7 cellular contexts compared by ENCODE assay signal in genomic region chr11:44596541-44597276, GRCh38. TPM values are rescaled to one million over a fixed set of nuclear protein-coding genes. Genes with fewer than 3 reads are reported as not detected.
DNase-seq lines count a peak whose midpoint lies in the region; ATAC-seq lines count a peak whose summit lies in the region.

No MANE protein-coding gene starts in this region.

- H3K9me3 Mint-ChIP-seq in naive thymus-derived CD8-positive, alpha-beta T cell: no peaks in the 10 kb centered on the region

- ATAC-seq in GM21515 (IDR thresholded peaks at IDR 0.05; ENCODE audit: unreplicated experiment): peak; percentile 50
- peak; percentile 89 to 91 for ATAC-seq in naive thymus-derived CD8-positive, alpha-beta T cell
- no peak for ATAC-seq in esophagus mucosa

- DNase-seq in NAMALWA (ENCODE audit: low spot score) (peak; percentile 49), DMS114 treated with DMSO at 0.1 percent for 48 hours (lab: John Stamatoyannopoulos, UW; ENCODE audit: unreplicated experiment) (no peak), KG1 (lab: John Stamatoyannopoulos, UW) (no peak)
- peak; percentile 58 for DNase-seq in activated naive CD4-positive, alpha-beta T cell treated with anti-CD3 and anti-CD28 coated beads, Interleukin-2, amount 50 U/mL, for 16 hours
- peak; percentile 34 to 79 (median 56) for DNase-seq in naive thymus-derived CD8-positive, alpha-beta T cell

- peaks cover 20 to 55% (median 41%) of the 10 kb centered on the region in 4 donors for H3K4me1 Mint-ChIP-seq in naive thymus-derived CD8-positive, alpha-beta T cell

- H3K4me3 Mint-ChIP-seq in naive thymus-derived CD8-positive, alpha-beta T cell: peak overlapping the region; percentile 48 to 83 (median 70)

- H3K27me3 Mint-ChIP-seq in naive thymus-derived CD8-positive, alpha-beta T cell: no peaks in the 10 kb centered on the region

- no peaks in the 10 kb centered on the region for H3K36me3 Mint-ChIP-seq in naive thymus-derived CD8-positive, alpha-beta T cell

- peak overlapping the region; percentile 89 to 96 (median 92) for H3K27ac Mint-ChIP-seq in naive thymus-derived CD8-positive, alpha-beta T cell

- POLR2A ChIA-PET in naive thymus-derived CD8-positive, alpha-beta T cell (lab: Charles Lee): interaction anchor here (0.6 to 8.8 kb wide), 6 partner anchors 8 to 31 kb away, joined by 3 to 70 read pairs (median 6); partner anchors contain the start of gene CD82

RNA-seq across cellular contexts. Expression of gene CD82, which starts 31.2 kb away (rescaled TPM):
- 10 to 100 TPM; 24.1 to 28.7 TPM for total RNA-seq in naive thymus-derived CD8-positive, alpha-beta T cell
- polyA plus RNA-seq in naive thymus-derived CD8-positive, alpha-beta T cell: 10 to 100 TPM; 21.1 to 29.9 (median 21.1) TPM
- total RNA-seq in esophagus mucosa: 292 TPM

Comparison
In these comparisons a context has a peak if more than half of its experiments do, and no peak if none do; other contexts are left out.
1. DNase-seq: peak in NAMALWA (single experiment), activated naive CD4-positive, alpha-beta T cell treated with anti-CD3 and anti-CD28 coated beads, Interleukin-2, amount 50 U/mL, for 16 hours (single experiment) and naive thymus-derived CD8-positive, alpha-beta T cell (10 of 10); none in DMS114 treated with DMSO at 0.1 percent for 48 hours (single experiment) and KG1 (single experiment).